Comparison of ENCODE assay signal across 8 cellular contexts in genomic region chr1:21931171-21932093, GRCh38. TPM values are rescaled to one million over a fixed set of nuclear protein-coding genes. Genes with fewer than 3 reads are reported as not detected.
DNase-seq lines count a peak whose midpoint lies in the region; ATAC-seq, FAIRE-seq and TF ChIP-seq lines count a peak whose summit lies in the region.

No MANE protein-coding gene starts in this region.

- H3K27ac ChIP-seq in left lung: peak overlapping the region; percentile 75 to 86
- H3K27ac ChIP-seq in thoracic aorta: peak overlapping the region; percentile 95 to 99

- ATAC-seq in left lung (peak; percentile 73), thoracic aorta (ENCODE audit: insufficient number of reproducible peaks, low FRiP score, low read depth) (no peak), HG03139 (IDR thresholded peaks at IDR 0.05; ENCODE audit: unreplicated experiment) (no peak), HG02938 (IDR thresholded peaks at IDR 0.05; ENCODE audit: unreplicated experiment) (no peak)

- TF ChIP-seq CTCF in bronchial epithelial cell (IDR thresholded peaks at IDR 0.05; ENCODE audit: insufficient read depth, low read length, severe bottlenecking): no peak
- TF ChIP-seq CTCF in left lung (IDR thresholded peaks at IDR 0.05): no peak
- no peak for TF ChIP-seq CTCF in thoracic aorta (IDR thresholded peaks at IDR 0.05)

- H3K36me3 ChIP-seq in bronchial epithelial cell (ENCODE audit: control insufficient read depth, insufficient read depth, low read length) (peaks cover 11% of the 10 kb centered on the region), left lung (no peaks in the 10 kb centered on the region), thoracic aorta (no peaks in the 10 kb centered on the region)

- no peak overlapping the region for H3K4me3 ChIP-seq in bronchial epithelial cell (ENCODE audit: low read depth, low read length)
- H3K4me3 ChIP-seq in left lung: no peak overlapping the region
- peak overlapping the region; percentile 75 for H3K4me3 ChIP-seq in thoracic aorta

- peak; percentile 78 for DNase-seq in HT1080 (ENCODE audit: low read depth)
- DNase-seq in bronchial epithelial cell (ENCODE audit: low read depth): peak; percentile 43
- DNase-seq in left lung: peak; percentile 84 to 93
- no peak for DNase-seq in thoracic aorta (ENCODE audit: low spot score)
- DNase-seq in cortex of kidney (lab: John Stamatoyannopoulos, UW): no peak
- no peak for DNase-seq in activated CD4-positive, alpha-beta T cell treated with anti-CD3 and anti-CD28 coated beads for 48 hours

- FAIRE-seq in bronchial epithelial cell (lab: Jason Lieb, UNC): no peak

- H3K4me1 ChIP-seq in left lung (peaks cover 66 to 78% of the 10 kb centered on the region in 2 donors), thoracic aorta (ENCODE audit: control insufficient read depth in 1 of 2, low read depth in 2 of 2) (peaks cover 52 to 92% of the 10 kb centered on the region in 2 donors)

- no peaks in the 10 kb centered on the region for H3K27me3 ChIP-seq in bronchial epithelial cell (ENCODE audit: control insufficient read depth, insufficient read depth, low read length)
- peaks cover 0 to 4% of the 10 kb centered on the region in 2 donors for H3K27me3 ChIP-seq in left lung
- H3K27me3 ChIP-seq in thoracic aorta (replicated peaks; ENCODE audit: insufficient read depth): no peaks in the 10 kb centered on the region

- intact Hi-C loops in left lung (cut with DNase I): no loop called here

- no peaks in the 10 kb centered on the region for H3K9me3 ChIP-seq in left lung
- no peaks in the 10 kb centered on the region for H3K9me3 ChIP-seq in thoracic aorta

RNA-seq across cellular contexts. Expression of gene HSPG2, which starts 5.7 kb away (rescaled TPM):
- 2.5 and 3.4 TPM in 2 replicates for total RNA-seq in HT1080 (2014; rRNA removed; shearing (Covaris generic))
- polyA plus RNA-seq in HT1080 (2015; cell fraction: cytosol; rRNA removed): 3.5 and 4.8 TPM in 2 replicates
- 67.2 and 70.1 TPM in 2 replicates for polyA plus RNA-seq in HT1080 (2015; cell fraction: nucleus; rRNA removed)
- total RNA-seq in bronchial epithelial cell (28.7 and 36.1 TPM in 2 replicates), left lung (100 to 1,000 TPM; 324 to 434 TPM), thoracic aorta (100 to 1,000 TPM; 684 to 846 TPM)

RNA-seq across cellular contexts. Expression of gene CELA3B, which starts 45.4 kb away (rescaled TPM):
- total RNA-seq in HT1080 (2014; rRNA removed; shearing (Covaris generic)): not detected in 2 replicates
- not detected in 2 replicates for polyA plus RNA-seq in HT1080 (2015; cell fraction: cytosol; rRNA removed)
- polyA plus RNA-seq in HT1080 (2015; cell fraction: nucleus; rRNA removed): not detected in 2 replicates
- total RNA-seq in bronchial epithelial cell (not detected in 2 replicates), left lung (not detected), thoracic aorta (1 to 10 TPM in 1 of 2 donors, not detected in 1; 2.0 TPM)

Comparison
In these comparisons a context has a peak if more than half of its experiments do, and no peak if none do; other contexts are left out.
1. DNase-seq: peak in HT1080 (single experiment), bronchial epithelial cell (single experiment) and left lung (2 of 2); none in thoracic aorta (single experiment), cortex of kidney (single experiment) and activated CD4-positive, alpha-beta T cell treated with anti-CD3 and anti-CD28 coated beads for 48 hours (single experiment).